In the genomic region with DNA sequence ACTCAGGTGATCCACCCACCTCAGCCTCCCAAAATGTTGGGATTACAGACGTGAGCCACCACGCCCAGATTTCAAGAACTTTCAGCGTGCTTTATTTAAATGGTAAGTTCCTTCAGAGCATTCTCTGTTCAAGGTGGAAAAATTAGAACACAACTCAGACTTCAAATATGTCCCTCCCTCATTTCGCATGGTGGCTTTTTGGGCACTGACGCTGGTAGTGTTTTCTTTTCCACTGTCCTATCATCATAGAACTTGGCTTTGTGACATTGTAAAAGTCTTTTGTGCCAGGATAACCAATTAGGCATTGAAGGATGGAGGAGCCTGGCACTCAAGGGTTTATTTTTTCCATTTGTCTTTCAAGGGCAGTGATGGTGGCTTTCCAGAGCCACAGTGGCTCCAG, we compare ENCODE assay signal across 17 cellular contexts.
"Had no signal": no experiment of that assay in that cellular context is flagged by ENCODE, and none has a peak within 500 bp of the region (broad histone marks: within the 10 kb centered on the region; RNA-seq: fewer than 3 reads in every experiment).

No MANE protein-coding gene starts in this region.

- H3K4me1 ChIP-seq: adrenal gland, sigmoid colon, spleen, upper lobe of right lung had no signal

- H3K9me3 ChIP-seq: adrenal gland, sigmoid colon, upper lobe of right lung had no signal

- ATAC-seq: activated T-cell treated with anti-CD3 and anti-CD28 coated beads, Interleukin-2, amount 50 U/mL, for 4 hours; upper lobe of right lung; WTC11 had no signal

- H3K27me3 ChIP-seq: adrenal gland, sigmoid colon, upper lobe of right lung had no signal

- DNase-seq: activated CD4-positive, alpha-beta T cell treated with anti-CD3 and anti-CD28 coated beads, Interleukin-2, amount 50 U/mL, for 4 hours; activated CD8-positive, alpha-beta memory T cell treated with anti-CD3 and anti-CD28 coated beads for 24 hours; activated CD8-positive, alpha-beta memory T cell treated with anti-CD3 and anti-CD28 coated beads, Interleukin-2, amount 50 U/mL, for 4 hours; activated naive CD4-positive, alpha-beta T cell; activated T-cell treated with anti-CD3 and anti-CD28 coated beads, Interleukin-2, amount 50 U/mL, for 4 hours; adrenal gland; effector CD4-positive, alpha-beta T cell; midbrain; occipital lobe; posterior cingulate gyrus; sigmoid colon; spleen; stimulated activated CD4-positive, alpha-beta T cell treated with anti-CD3 and anti-CD28 coated beads, Interleukin-4, amount 100 ng/mL, for 1 hour; stimulated activated naive CD4-positive, alpha-beta T cell; T1000; upper lobe of right lung had no signal

- H3K27ac ChIP-seq: adrenal gland, sigmoid colon, spleen, upper lobe of right lung had no signal

- H3K4me3 ChIP-seq: adrenal gland, sigmoid colon, spleen, upper lobe of right lung had no signal

- H3K36me3 ChIP-seq: adrenal gland, sigmoid colon, spleen, upper lobe of right lung had no signal
